ENCODE assay signal across 1 cellular context in genomic region chr7:122913608-122914007, GRCh38.
TF ChIP-seq lines count a peak whose summit lies in the region.

No MANE protein-coding gene starts in this region.

TF ChIP-seq in WTC11, 78 proteins besides CTCF, POLR2A, EP300 and RAD21 (continued from another document):
- TF ChIP-seq ZMAT4 (CRISPR knock-in tag; IDR thresholded peaks at IDR 0.05), result no peak
- TF ChIP-seq ATF6 (CRISPR knock-in tag; IDR thresholded peaks at IDR 0.05), result no peak
- no peak for TF ChIP-seq ELF4 (CRISPR knock-in tag; IDR thresholded peaks at IDR 0.05; ENCODE audit: low read depth)
- no peak for TF ChIP-seq E2F5 (CRISPR knock-in tag; IDR thresholded peaks at IDR 0.05)
TF ChIP-seq in WTC11: peak in this region for 0.
